Comparison of ENCODE assay signal across 9 cellular contexts in the genomic region with DNA sequence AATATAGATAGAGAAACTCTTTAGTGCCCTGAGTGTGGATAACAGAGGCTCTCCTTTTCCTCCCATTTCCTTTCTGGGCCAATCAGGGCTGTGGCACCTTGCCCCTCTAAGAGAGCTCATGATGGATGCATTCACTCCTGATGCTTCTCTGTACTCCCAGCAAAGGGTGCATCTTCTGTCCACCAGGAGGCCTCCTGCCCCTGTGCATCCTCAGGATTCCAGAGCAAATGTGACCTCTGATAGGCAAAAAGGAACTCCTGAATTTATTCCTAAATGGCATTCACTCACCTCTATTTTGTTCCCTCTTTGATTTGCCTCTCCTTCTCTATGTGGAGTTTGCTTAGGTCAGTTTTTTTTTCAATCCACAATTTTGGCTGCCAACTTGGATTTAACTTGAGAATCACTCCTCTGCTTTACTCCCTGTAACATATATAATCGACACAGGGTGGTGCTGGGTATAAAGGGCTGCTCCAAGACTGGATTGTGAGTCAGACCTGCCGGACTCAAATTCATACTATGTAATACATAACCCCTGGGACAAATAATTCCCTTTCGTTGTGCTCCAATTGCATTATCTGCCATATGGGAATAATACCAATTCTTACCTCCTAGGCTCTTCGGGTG. TPM values are rescaled to one million over a fixed set of nuclear protein-coding genes. Genes with fewer than 3 reads are reported as not detected.
A peak's percentile ranks its signal among the peaks of the same experiment; 100 is the strongest.
DNase-seq lines count a peak whose midpoint lies in the region; ATAC-seq and TF ChIP-seq lines count a peak whose summit lies in the region.
"Had no signal": no experiment of that assay in that cellular context is flagged by ENCODE, and none has a peak within 500 bp of the region (broad histone marks: within the 10 kb centered on the region; RNA-seq: fewer than 3 reads in every experiment).

No MANE protein-coding gene starts in this region.

- in situ Hi-C loops in mammary epithelial cell (cut with MboI; ENCODE audit: low sequenced_read_pairs in 2 of 2), result no loop called here

- H3K4me1 ChIP-seq in mammary epithelial cell (ENCODE audit: insufficient read depth, low read length), result peaks cover 8% of the 10 kb centered on the region

- H3K27me3 Mint-ChIP-seq in activated naive CD8-positive, alpha-beta T cell treated with anti-CD3 and anti-CD28 coated beads, Interleukin-2, amount 50 U/mL, for 24 hours, result peaks cover 20% of the 10 kb centered on the region
- H3K27me3 Mint-ChIP-seq in activated naive CD8-positive, alpha-beta T cell treated with anti-CD3 and anti-CD28 coated beads for 36 hours, result peaks cover 17% of the 10 kb centered on the region
- H3K27me3 Mint-ChIP-seq in osteocyte (ENCODE audit: unreplicated experiment), result peaks cover 49% of the 10 kb centered on the region

- H2AFZ ChIP-seq in mammary epithelial cell (ENCODE audit: low read depth, low read length), result no peak overlapping the region

- no TSS peak for BruUV-seq in mammary epithelial cell (replicated peaks; lab: Mats Ljungman, UMichigan)

- intact Hi-C loops in mammary epithelial cell (cut with micrococcal nuclease), result loop anchor here (2.0 kb wide), 2 partner anchors 33 to 57 kb away; no protein-coding TSS in a partner anchor

- H3K4me2 ChIP-seq in mammary epithelial cell (ENCODE audit: insufficient read depth, low read depth, low read length), result no peak overlapping the region

- no peaks in the 10 kb centered on the region for H3K27me3 ChIP-seq in mammary epithelial cell (ENCODE audit: insufficient read depth, low read length)

- H3K27ac ChIP-seq in mammary epithelial cell (ENCODE audit: insufficient read depth, low read depth, low read length), result no peak overlapping the region

- H3K36me3 Mint-ChIP-seq in activated naive CD8-positive, alpha-beta T cell treated with anti-CD3 and anti-CD28 coated beads, Interleukin-2, amount 50 U/mL, for 24 hours (ENCODE audit: low read depth), result no peaks in the 10 kb centered on the region
- H3K36me3 Mint-ChIP-seq in activated naive CD8-positive, alpha-beta T cell treated with anti-CD3 and anti-CD28 coated beads for 36 hours, result no peaks in the 10 kb centered on the region
- no peaks in the 10 kb centered on the region for H3K36me3 Mint-ChIP-seq in osteocyte (ENCODE audit: unreplicated experiment)

- no peak overlapping the region for H3K4me3 Mint-ChIP-seq in activated naive CD8-positive, alpha-beta T cell treated with anti-CD3 and anti-CD28 coated beads, Interleukin-2, amount 50 U/mL, for 24 hours
- H3K4me3 Mint-ChIP-seq in activated naive CD8-positive, alpha-beta T cell treated with anti-CD3 and anti-CD28 coated beads for 36 hours, result no peak overlapping the region
- H3K4me3 Mint-ChIP-seq in osteocyte (ENCODE audit: unreplicated experiment), result no peak overlapping the region

- dilution Hi-C loops in mammary epithelial cell (cut with HindIII; ENCODE audit: low sequenced_read_pairs), result no loop called here

- H3K79me2 ChIP-seq in mammary epithelial cell (ENCODE audit: insufficient read depth, low read length), result no peaks in the 10 kb centered on the region

- no peaks in the 10 kb centered on the region for H3K36me3 ChIP-seq in mammary epithelial cell (ENCODE audit: insufficient read depth, low read length)

- ATAC-seq in activated naive CD8-positive, alpha-beta T cell treated with anti-CD3 and anti-CD28 coated beads, Interleukin-2, amount 50 U/mL, for 24 hours, result peak; percentile 54
- ATAC-seq in HG03045 (IDR thresholded peaks at IDR 0.05; ENCODE audit: unreplicated experiment) (no peak), HG03097 (IDR thresholded peaks at IDR 0.05; ENCODE audit: low FRiP score, unreplicated experiment) (no peak)

- no peaks in the 10 kb centered on the region for H4K20me1 ChIP-seq in mammary epithelial cell (ENCODE audit: insufficient read depth, low read length)

- H3K9me3 ChIP-seq in mammary epithelial cell (replicated peaks; ENCODE audit: insufficient read depth, low read length), result no peaks in the 10 kb centered on the region

- DNase-seq in activated naive CD8-positive, alpha-beta T cell treated with anti-CD3 and anti-CD28 coated beads, Interleukin-2, amount 50 U/mL, for 24 hours, result peak; percentile 6
- no peak for DNase-seq in activated naive CD8-positive, alpha-beta T cell treated with anti-CD3 and anti-CD28 coated beads for 36 hours
- peak; percentile 27 for DNase-seq in NCI-H1092 (lab: John Stamatoyannopoulos, UW)
- DNase-seq in mammary epithelial cell, result peak; percentile 35
- DNase-seq in osteocyte (ENCODE audit: extremely low spot score, unreplicated experiment), result no peak
- DNase-seq in NCI-H774 (lab: John Stamatoyannopoulos, UW), result no peak

- H3K27ac Mint-ChIP-seq in activated naive CD8-positive, alpha-beta T cell treated with anti-CD3 and anti-CD28 coated beads, Interleukin-2, amount 50 U/mL, for 24 hours, result no peak overlapping the region
- H3K27ac Mint-ChIP-seq in activated naive CD8-positive, alpha-beta T cell treated with anti-CD3 and anti-CD28 coated beads for 36 hours, result no peak overlapping the region
- H3K27ac Mint-ChIP-seq in osteocyte (ENCODE audit: unreplicated experiment), result no peak overlapping the region

- WGBS in mammary epithelial cell (ENCODE audit: low coverage, missing lambda C conversion rate), result 56% methylated on average over 4 of the region's 4 CpGs

- CTCF ChIA-PET in mammary epithelial cell (lab: Charles Lee; ENCODE audit: low non-redundant PET), result interaction anchor here (0.7 to 1.6 kb wide), 2 partner anchors 56 to 593 kb away, joined by 4 to 9 read pairs; no protein-coding TSS in a partner anchor

- H3K4me3 ChIP-seq in mammary epithelial cell (replicated peaks in 1 of 3; ENCODE audit: insufficient read depth in 1 of 3, low read depth in 2 of 3, low read length in 3 of 3), result no peak overlapping the region

- no peaks in the 10 kb centered on the region for H3K4me1 Mint-ChIP-seq in activated naive CD8-positive, alpha-beta T cell treated with anti-CD3 and anti-CD28 coated beads, Interleukin-2, amount 50 U/mL, for 24 hours
- H3K4me1 Mint-ChIP-seq in activated naive CD8-positive, alpha-beta T cell treated with anti-CD3 and anti-CD28 coated beads for 36 hours, result no peaks in the 10 kb centered on the region
- H3K4me1 Mint-ChIP-seq in osteocyte (ENCODE audit: unreplicated experiment), result no peaks in the 10 kb centered on the region

- no peaks in the 10 kb centered on the region for H3K9me3 Mint-ChIP-seq in activated naive CD8-positive, alpha-beta T cell treated with anti-CD3 and anti-CD28 coated beads, Interleukin-2, amount 50 U/mL, for 24 hours
- H3K9me3 Mint-ChIP-seq in activated naive CD8-positive, alpha-beta T cell treated with anti-CD3 and anti-CD28 coated beads for 36 hours, result peaks cover 5% of the 10 kb centered on the region
- H3K9me3 Mint-ChIP-seq in osteocyte (ENCODE audit: unreplicated experiment), result peaks cover 7% of the 10 kb centered on the region

- no peak overlapping the region for H3K9ac ChIP-seq in mammary epithelial cell (ENCODE audit: insufficient read depth, low read length)

- peak; percentile 53 to 78 for TF ChIP-seq CTCF in mammary epithelial cell (conservative IDR thresholded peaks at IDR 0.05 in 1 of 2, IDR thresholded peaks at IDR 0.05 in 1 of 2; ENCODE audit: extremely low read depth in 1 of 2, insufficient read depth in 1 of 2, low read depth in 1 of 2, low read length in 2 of 2)
- peak; percentile 72 for TF ChIP-seq CTCF in osteocyte (IDR thresholded peaks at IDR 0.05)

RNA-seq across cellular contexts. Expression of a gene that starts 1.1 kb away (rescaled TPM):
- total RNA-seq in activated naive CD8-positive, alpha-beta T cell treated with anti-CD3 and anti-CD28 coated beads for 36 hours, result not detected
- total RNA-seq in mammary epithelial cell (1 to 10 TPM in 1 of 2 donors, under 1 TPM in 1; 0.33 to 1.2 TPM), osteocyte (not detected in 2 replicates)
- 1.2 TPM for polyA plus RNA-seq in mammary epithelial cell
- not detected for polyA minus RNA-seq in mammary epithelial cell
- polyA plus RNA-seq: adipose tissue had no signal

RNA-seq across cellular contexts. Expression of a gene that starts 39.1 kb away (rescaled TPM):
- not detected for total RNA-seq in activated naive CD8-positive, alpha-beta T cell treated with anti-CD3 and anti-CD28 coated beads for 36 hours
- total RNA-seq in mammary epithelial cell (10 to 100 TPM in 1 of 2 donors, 1 to 10 TPM in 1; 5.8 to 33.4 TPM), osteocyte (not detected in 2 replicates)
- 28.1 TPM for polyA plus RNA-seq in mammary epithelial cell
- polyA minus RNA-seq in mammary epithelial cell, result 9.8 TPM
- polyA plus RNA-seq: adipose tissue had no signal

Comparison
In these comparisons a context has a peak if more than half of its experiments do, and no peak if none do; other contexts are left out.
1. DNase-seq: peak in activated naive CD8-positive, alpha-beta T cell treated with anti-CD3 and anti-CD28 coated beads, Interleukin-2, amount 50 U/mL, for 24 hours (single experiment), NCI-H1092 (single experiment) and mammary epithelial cell (single experiment); none in activated naive CD8-positive, alpha-beta T cell treated with anti-CD3 and anti-CD28 coated beads for 36 hours (single experiment), osteocyte (single experiment) and NCI-H774 (single experiment).